Comparison of ENCODE assay signal across 1 cellular context in the genomic region with DNA sequence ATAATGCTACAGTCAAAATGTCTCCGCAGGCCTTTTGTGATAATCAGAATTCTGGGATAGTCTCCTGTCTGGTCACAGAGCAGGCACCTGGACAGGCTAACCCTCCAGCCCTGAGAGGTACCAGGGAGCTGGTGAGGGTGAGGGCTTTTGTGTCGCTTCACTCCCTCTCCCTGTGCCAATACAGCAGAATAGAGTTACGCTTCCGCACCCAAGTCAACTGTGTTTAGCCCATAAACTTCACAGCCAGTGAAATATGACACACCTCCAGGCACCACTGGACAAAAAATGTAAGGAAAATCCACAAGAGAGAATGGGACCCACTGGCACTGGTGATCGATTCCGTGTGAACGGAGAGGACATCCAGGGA.
TF ChIP-seq lines count a peak whose summit lies in the region.

No MANE protein-coding gene starts in this region.

TF ChIP-seq in HepG2, 621 proteins besides CTCF, POLR2A, EP300 and RAD21:
- TF ChIP-seq, protein P1, sequence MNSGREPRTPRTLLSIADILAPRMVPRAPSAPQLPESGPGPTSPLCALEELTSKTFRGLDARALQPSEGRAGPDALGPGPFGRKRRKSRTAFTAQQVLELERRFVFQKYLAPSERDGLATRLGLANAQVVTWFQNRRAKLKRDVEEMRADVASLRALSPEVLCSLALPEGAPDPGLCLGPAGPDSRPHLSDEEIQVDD (CRISPR knock-in tag; IDR thresholded peaks at IDR 0.05; ENCODE audit: borderline replicate concordance): no peak
- no peak for TF ChIP-seq SALL1 (CRISPR knock-in tag; IDR thresholded peaks at IDR 0.05)
- TF ChIP-seq DMAP1 (CRISPR knock-in tag; IDR thresholded peaks at IDR 0.05): no peak
- TF ChIP-seq ZNF552 (CRISPR knock-in tag; IDR thresholded peaks at IDR 0.05; ENCODE audit: borderline replicate concordance): no peak
- TF ChIP-seq HNRNPL (IDR thresholded peaks at IDR 0.05; ENCODE audit: low read depth, low read length): no peak
- TF ChIP-seq MED13 (CRISPR knock-in tag; IDR thresholded peaks at IDR 0.05): no peak
- TF ChIP-seq MED1 (CRISPR knock-in tag; IDR thresholded peaks at IDR 0.05): no peak
- TF ChIP-seq NFATC3 (CRISPR knock-in tag; IDR thresholded peaks at IDR 0.05): no peak
- TF ChIP-seq GABPA (IDR thresholded peaks at IDR 0.05; ENCODE audit: low read depth, low read length): no peak
- TF ChIP-seq GABPA (CRISPR knock-in tag; IDR thresholded peaks at IDR 0.05; ENCODE audit: low read depth): no peak
- TF ChIP-seq TEAD3 (CRISPR knock-in tag; optimal IDR thresholded peaks at IDR 0.05; ENCODE audit: borderline replicate concordance): no peak
- no peak for TF ChIP-seq ZNF550 (CRISPR knock-in tag; IDR thresholded peaks at IDR 0.05; ENCODE audit: borderline replicate concordance)
- TF ChIP-seq ISL2 (CRISPR knock-in tag; IDR thresholded peaks at IDR 0.05): no peak
- TF ChIP-seq MIER2 (CRISPR knock-in tag; IDR thresholded peaks at IDR 0.05): no peak
- TF ChIP-seq ATF3 (CRISPR knock-in tag; IDR thresholded peaks at IDR 0.05): no peak
- TF ChIP-seq ZBTB3 (CRISPR knock-in tag; IDR thresholded peaks at IDR 0.05; ENCODE audit: borderline replicate concordance, low read depth): no peak
- TF ChIP-seq ZSCAN29 (CRISPR knock-in tag; conservative IDR thresholded peaks at IDR 0.05): no peak
TF ChIP-seq in HepG2: peak in this region for 0.
